In the genomic region with DNA sequence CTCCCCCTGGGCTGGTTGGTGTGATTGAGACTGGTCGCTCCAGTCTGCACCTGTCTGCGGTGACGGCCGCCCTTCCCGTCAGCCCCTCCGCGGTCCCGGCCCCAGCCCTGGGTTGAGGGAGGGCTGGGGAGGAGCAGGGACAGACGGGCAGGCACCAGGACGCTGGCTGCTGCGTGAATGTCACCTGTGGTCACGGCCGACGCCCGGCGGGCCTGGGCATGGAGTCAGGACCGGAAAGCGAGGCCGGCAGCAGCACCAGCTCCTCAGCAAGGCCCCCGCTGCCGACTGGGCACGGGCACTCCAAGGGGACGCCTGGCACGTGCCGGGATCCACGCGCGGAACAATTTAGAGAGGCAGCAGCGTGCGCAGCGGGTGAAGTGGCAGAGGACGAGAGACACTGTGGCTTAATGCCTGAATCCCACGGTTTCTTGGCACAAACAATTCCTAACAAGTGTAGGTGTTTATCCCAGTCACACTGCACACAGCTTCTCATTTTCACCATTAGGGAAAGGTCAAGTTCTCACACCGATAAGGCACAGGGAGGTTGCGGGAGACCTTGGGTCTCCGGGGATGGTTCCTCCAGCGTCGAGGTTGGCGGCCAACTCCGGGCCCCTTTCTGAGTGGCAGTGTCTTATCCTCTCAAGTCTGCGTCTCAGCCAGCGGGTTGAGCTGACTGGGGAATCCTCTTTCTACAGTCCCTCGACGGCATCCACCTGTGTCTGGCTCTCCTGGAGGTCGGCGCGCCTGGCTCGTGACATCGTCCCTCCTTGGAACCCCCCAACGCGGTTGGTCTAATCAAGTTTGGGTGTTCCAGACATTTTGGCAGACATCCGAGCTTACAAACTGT, we compare ENCODE assay signal across 1 cellular context.
TF ChIP-seq lines count a peak whose summit lies in the region.

No MANE protein-coding gene starts in this region.

TF ChIP-seq in HepG2, 621 proteins besides CTCF, POLR2A, EP300 and RAD21 (continued from another document):
- TF ChIP-seq NFKBIZ (CRISPR knock-in tag; IDR thresholded peaks at IDR 0.05) (no peak), ZNF432 (CRISPR knock-in tag; IDR thresholded peaks at IDR 0.05; ENCODE audit: borderline replicate concordance) (no peak)
- TF ChIP-seq, protein P1, sequence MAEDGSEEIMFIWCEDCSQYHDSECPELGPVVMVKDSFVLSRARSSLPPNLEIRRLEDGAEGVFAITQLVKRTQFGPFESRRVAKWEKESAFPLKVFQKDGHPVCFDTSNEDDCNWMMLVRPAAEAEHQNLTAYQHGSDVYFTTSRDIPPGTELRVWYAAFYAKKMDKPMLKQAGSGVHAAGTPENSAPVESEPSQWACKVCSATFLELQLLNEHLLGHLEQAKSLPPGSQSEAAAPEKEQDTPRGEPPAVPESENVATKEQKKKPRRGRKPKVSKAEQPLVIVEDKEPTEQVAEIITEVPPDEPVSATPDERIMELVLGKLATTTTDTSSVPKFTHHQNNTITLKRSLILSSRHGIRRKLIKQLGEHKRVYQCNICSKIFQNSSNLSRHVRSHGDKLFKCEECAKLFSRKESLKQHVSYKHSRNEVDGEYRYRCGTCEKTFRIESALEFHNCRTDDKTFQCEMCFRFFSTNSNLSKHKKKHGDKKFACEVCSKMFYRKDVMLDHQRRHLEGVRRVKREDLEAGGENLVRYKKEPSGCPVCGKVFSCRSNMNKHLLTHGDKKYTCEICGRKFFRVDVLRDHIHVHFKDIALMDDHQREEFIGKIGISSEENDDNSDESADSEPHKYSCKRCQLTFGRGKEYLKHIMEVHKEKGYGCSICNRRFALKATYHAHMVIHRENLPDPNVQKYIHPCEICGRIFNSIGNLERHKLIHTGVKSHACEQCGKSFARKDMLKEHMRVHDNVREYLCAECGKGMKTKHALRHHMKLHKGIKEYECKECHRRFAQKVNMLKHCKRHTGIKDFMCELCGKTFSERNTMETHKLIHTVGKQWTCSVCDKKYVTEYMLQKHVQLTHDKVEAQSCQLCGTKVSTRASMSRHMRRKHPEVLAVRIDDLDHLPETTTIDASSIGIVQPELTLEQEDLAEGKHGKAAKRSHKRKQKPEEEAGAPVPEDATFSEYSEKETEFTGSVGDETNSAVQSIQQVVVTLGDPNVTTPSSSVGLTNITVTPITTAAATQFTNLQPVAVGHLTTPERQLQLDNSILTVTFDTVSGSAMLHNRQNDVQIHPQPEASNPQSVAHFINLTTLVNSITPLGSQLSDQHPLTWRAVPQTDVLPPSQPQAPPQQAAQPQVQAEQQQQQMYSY (CRISPR knock-in tag; IDR thresholded peaks at IDR 0.05) = no peak
